In the genomic region with DNA sequence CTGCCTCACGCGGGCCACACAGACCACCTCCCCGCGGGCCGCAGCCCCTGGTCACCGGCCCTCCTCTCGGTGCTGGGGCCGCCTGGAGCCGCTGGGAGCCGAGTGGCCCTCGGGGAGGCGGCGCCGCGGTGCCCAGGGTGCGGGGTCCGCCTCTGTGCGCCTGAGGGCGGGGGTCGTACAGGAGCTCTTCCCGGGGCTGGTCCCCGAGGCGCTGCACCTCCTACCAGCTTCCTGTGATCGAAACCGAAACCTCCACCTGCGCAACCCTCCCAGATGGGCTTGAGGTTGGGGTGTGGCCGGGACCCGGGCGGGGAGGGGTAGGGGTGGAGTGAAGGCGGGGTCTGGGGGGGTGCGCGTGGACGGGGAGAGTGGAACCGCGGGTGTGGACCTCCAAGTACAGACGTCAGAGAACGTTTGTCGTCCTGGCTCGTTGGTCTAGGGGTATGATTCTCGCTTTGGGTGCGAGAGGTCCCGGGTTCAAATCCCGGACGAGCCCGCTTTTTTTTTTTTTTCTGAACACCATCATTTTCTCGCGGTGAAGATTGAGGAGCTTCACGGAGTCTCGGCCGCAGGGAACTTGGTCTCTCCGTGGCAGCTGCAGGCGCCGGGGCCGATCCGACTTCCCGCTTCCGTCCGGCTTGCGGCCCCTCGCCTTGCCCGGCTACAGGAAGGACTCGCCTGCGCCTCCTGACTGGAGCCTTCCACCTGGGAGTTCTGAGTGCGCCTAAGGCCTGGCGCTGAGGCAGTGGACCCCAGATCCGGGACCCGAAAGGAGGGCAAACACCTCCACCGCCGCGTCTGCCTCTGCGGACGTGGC, we compare ENCODE assay signal across 8 cellular contexts.
DNase-seq lines count a peak whose midpoint lies in the region; ATAC-seq and TF ChIP-seq lines count a peak whose summit lies in the region.

No MANE protein-coding gene starts in this region.

- ATAC-seq in HG02571 (IDR thresholded peaks at IDR 0.05; ENCODE audit: unreplicated experiment) = peak; percentile 35

- peak overlapping the region; percentile 92 for H3K4me2 ChIP-seq in DOHH2 (ENCODE audit: low read length)

- H3K4me1 ChIP-seq in DOHH2 (ENCODE audit: control insufficient read depth, low read length) = peaks cover 30% of the 10 kb centered on the region

- no peaks in the 10 kb centered on the region for H3K9me3 ChIP-seq in DOHH2 (ENCODE audit: control insufficient read depth, insufficient read depth, low read length)

- H3K4me3 ChIP-seq in DOHH2 (ENCODE audit: low read length) = peak overlapping the region; percentile 91

- peak overlapping the region; percentile 16; the same call in 1 of the 2 replicates for H3K27ac ChIP-seq in DOHH2 (ENCODE audit: low read depth, low read length)

- no peaks in the 10 kb centered on the region for H3K36me3 ChIP-seq in DOHH2 (ENCODE audit: control insufficient read depth, low read length)

- DNase-seq in NCI-H2227 treated with DMSO at 0.1 percent for 48 hours (lab: John Stamatoyannopoulos, UW) = peak; percentile 87
- DNase-seq in activated CD4-positive, CD25-positive, alpha-beta regulatory T cell treated with anti-CD3 and anti-CD28 coated beads, Interleukin-2, amount 50 U/mL, for 72 hours = peak; percentile 85
- peak; percentile 82 for DNase-seq in cerebellar cortex (ENCODE audit: low spot score)
- DNase-seq in kidney glomerular epithelial cell (lab: John Stamatoyannopoulos, UW) = peak; percentile 65
- peak; percentile 65 to 93 for DNase-seq in stimulated activated CD4-positive, alpha-beta T cell treated with anti-CD3 and anti-CD28 coated beads, Interleukin-1b, Interleukin-23, amount 100 ng/mL, for 1 hour (ENCODE audit: low read depth in 2 of 2)
- no peak for DNase-seq in NCI-H1092 treated with DMSO at 0.1 percent for 48 hours (lab: John Stamatoyannopoulos, UW)

- peaks cover 16% of the 10 kb centered on the region for H3F3A ChIP-seq in DOHH2 (ENCODE audit: control insufficient read depth, insufficient read depth)

- no peak for TF ChIP-seq CTCF in DOHH2 (IDR thresholded peaks at IDR 0.05; ENCODE audit: low read depth, low read length, poor library complexity, severe bottlenecking)

- H4K20me1 ChIP-seq in DOHH2 (ENCODE audit: control insufficient read depth, insufficient read depth, low read depth, low read length) = no peaks in the 10 kb centered on the region

- no peaks in the 10 kb centered on the region for H3K9me2 ChIP-seq in DOHH2 (replicated peaks; ENCODE audit: control insufficient read depth, low read length)

- H3K27me3 ChIP-seq in DOHH2 (ENCODE audit: control insufficient read depth, low read length) = peaks cover 29% of the 10 kb centered on the region

- no peaks in the 10 kb centered on the region for H3K79me2 ChIP-seq in DOHH2 (ENCODE audit: control insufficient read depth, low read length)
